ENCODE assay signal across 1 cellular context in genomic region chr11:107017104-107017432, GRCh38.
TF ChIP-seq lines count a peak whose summit lies in the region.

No MANE protein-coding gene starts in this region.

TF ChIP-seq in GM12878, 131 proteins besides CTCF, POLR2A, EP300 and RAD21:
- TF ChIP-seq ESRRA (IDR thresholded peaks at IDR 0.05; ENCODE audit: low read length) (no peak), HDGF (IDR thresholded peaks at IDR 0.05) (no peak), ZNF687 (IDR thresholded peaks at IDR 0.05) (no peak), CHD4 (IDR thresholded peaks at IDR 0.05) (no peak), TCF3 (IDR thresholded peaks at IDR 0.05; ENCODE audit: borderline replicate concordance, insufficient read depth, low read depth, low read length) (no peak), GABPA (IDR thresholded peaks at IDR 0.05; ENCODE audit: low read depth) (no peak), FOXM1 (IDR thresholded peaks at IDR 0.05; ENCODE audit: low read depth, low read length) (no peak), BHLHE40 (IDR thresholded peaks at IDR 0.05; ENCODE audit: borderline replicate concordance in 1 of 2, low read depth in 2 of 2, low read length in 1 of 2) (no peak), CEBPZ (IDR thresholded peaks at IDR 0.05; ENCODE audit: low read depth, low read length) (no peak), IRF5 (IDR thresholded peaks at IDR 0.05; ENCODE audit: borderline replicate concordance) (no peak), SREBF1 (IDR thresholded peaks at IDR 0.05; ENCODE audit: low read length) (no peak), DPF2 (IDR thresholded peaks at IDR 0.05) (no peak), MAX (IDR thresholded peaks at IDR 0.05; ENCODE audit: low read depth, low read length) (no peak), ZBED1 (IDR thresholded peaks at IDR 0.05; ENCODE audit: borderline replicate concordance) (no peak), MYB (IDR thresholded peaks at IDR 0.05; ENCODE audit: borderline replicate concordance, low read depth, low read length) (no peak), ATF3 (IDR thresholded peaks at IDR 0.05; ENCODE audit: borderline replicate concordance, extremely low read depth, low read depth, low read length) (no peak), CEBPB (IDR thresholded peaks at IDR 0.05; ENCODE audit: borderline replicate concordance in 1 of 2, low read depth in 2 of 2, low read length in 2 of 2) (no peak), NRF1 (conservative IDR thresholded peaks at IDR 0.05; ENCODE audit: low read depth, low read length) (no peak), TBL1XR1 (IDR thresholded peaks at IDR 0.05; ENCODE audit: low read depth, low read length) (no peak), POLR2AphosphoS5 (IDR thresholded peaks at IDR 0.05; ENCODE audit: low read length) (no peak)
